Comparison of ENCODE assay signal across 9 cellular contexts in the genomic region with DNA sequence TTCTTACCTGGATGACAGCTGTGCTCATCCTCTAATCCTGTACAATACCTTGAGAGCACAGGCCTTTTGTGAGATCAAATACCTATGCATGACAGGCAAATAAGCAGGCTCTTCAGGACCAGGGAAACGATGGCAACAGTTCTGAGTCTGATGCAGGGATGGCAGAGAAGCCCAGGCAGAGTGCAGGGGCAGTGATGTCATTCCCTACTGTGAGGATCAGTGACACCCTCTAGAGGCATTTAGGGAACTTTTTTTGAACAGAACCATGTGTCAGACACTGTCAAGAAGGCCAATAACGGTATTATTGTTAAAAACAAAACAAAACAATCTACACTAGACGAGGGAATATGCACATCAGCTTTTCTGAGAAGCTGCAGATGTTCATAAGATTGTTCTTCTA.
DNase-seq lines count a peak whose midpoint lies in the region; ATAC-seq and TF ChIP-seq lines count a peak whose summit lies in the region.
"Had no signal": no experiment of that assay in that cellular context is flagged by ENCODE, and none has a peak within 500 bp of the region (broad histone marks: within the 10 kb centered on the region; RNA-seq: fewer than 3 reads in every experiment).

No MANE protein-coding gene starts in this region.

- 16% methylated on average over 3 of the region's 3 CpGs for WGBS in esophagus muscularis mucosa

- peak; percentile 26 for TF ChIP-seq CTCF in NB4 (IDR thresholded peaks at IDR 0.05; ENCODE audit: low read depth, low read length)
- peak; percentile 32 to 47 (median 46) for TF ChIP-seq CTCF in esophagus muscularis mucosa (IDR thresholded peaks at IDR 0.05)
- TF ChIP-seq CTCF in colonic mucosa (IDR thresholded peaks at IDR 0.05): no peak

- H3K27me3 ChIP-seq in esophagus muscularis mucosa: no peaks in the 10 kb centered on the region
- H3K27me3 ChIP-seq in colonic mucosa: no peaks in the 10 kb centered on the region
- H3K27me3 ChIP-seq: upper lobe of left lung had no signal

- peak; percentile 94 for ATAC-seq in sciatic nerve

- TF ChIP-seq EP300 in esophagus muscularis mucosa (IDR thresholded peaks at IDR 0.05): no peak

- no peak overlapping the region for H3K9ac ChIP-seq in colonic mucosa (ENCODE audit: low read depth in 2 of 2, low read length in 2 of 2)

- intact Hi-C loops in esophagus muscularis mucosa (cut with DNase I) (no loop called here), sciatic nerve (cut with DNase I) (no loop called here), colonic mucosa (cut with DNase I) (no loop called here)

- peak overlapping the region; percentile 46 to 62 (median 54) for H3K27ac ChIP-seq in esophagus muscularis mucosa (replicated peaks in 1 of 4)
- no peak overlapping the region for H3K27ac ChIP-seq in colonic mucosa
- H3K27ac ChIP-seq: upper lobe of left lung had no signal

- DNase-seq in NCI-H510A treated with DMSO at 0.1 percent for 48 hours (lab: John Stamatoyannopoulos, UW) (peak; percentile 3), NCI-H510A (lab: John Stamatoyannopoulos, UW) (no peak), NB4 (ENCODE audit: low read depth) (peak; percentile 35), esophagus muscularis mucosa (ENCODE audit: extremely low spot score) (no peak), sciatic nerve (ENCODE audit: low spot score) (no peak), colonic mucosa (no peak), T1000 (lab: John Stamatoyannopoulos, UW) (no peak)
- no peak for DNase-seq in activated CD8-positive, alpha-beta memory T cell treated with anti-CD3 and anti-CD28 coated beads for 24 hours
- DNase-seq: upper lobe of left lung had no signal

- no peak overlapping the region for H3K4me3 ChIP-seq in NB4 (ENCODE audit: low read depth, low read length)
- H3K4me3 ChIP-seq in esophagus muscularis mucosa: no peak overlapping the region
- H3K4me3 ChIP-seq in colonic mucosa: no peak overlapping the region
- H3K4me3 ChIP-seq: upper lobe of left lung had no signal

- H3K9me3 ChIP-seq in esophagus muscularis mucosa: no peaks in the 10 kb centered on the region
- no peaks in the 10 kb centered on the region for H3K9me3 ChIP-seq in colonic mucosa
- H3K9me3 ChIP-seq: upper lobe of left lung had no signal

- no peak for TF ChIP-seq POLR2A in NB4 (IDR thresholded peaks at IDR 0.05; ENCODE audit: extremely low read depth, insufficient read length)
- TF ChIP-seq POLR2A in esophagus muscularis mucosa (IDR thresholded peaks at IDR 0.05; ENCODE audit: low read depth): no peak

- H3K36me3 ChIP-seq in esophagus muscularis mucosa (peaks cover 5 to 55% (median 29%) of the 10 kb centered on the region in 4 donors), colonic mucosa (no peaks in the 10 kb centered on the region)
- H3K36me3 ChIP-seq: upper lobe of left lung had no signal

- peaks cover 30 to 50% (median 39%) of the 10 kb centered on the region in 4 donors for H3K4me1 ChIP-seq in esophagus muscularis mucosa
- no peaks in the 10 kb centered on the region for H3K4me1 ChIP-seq in colonic mucosa

Comparison
In these comparisons a context has a peak if more than half of its experiments do, and no peak if none do; other contexts are left out.
1. DNase-seq: peak in NCI-H510A treated with DMSO at 0.1 percent for 48 hours (single experiment) and NB4 (single experiment); none in NCI-H510A (single experiment), esophagus muscularis mucosa (single experiment), sciatic nerve (single experiment), activated CD8-positive, alpha-beta memory T cell treated with anti-CD3 and anti-CD28 coated beads for 24 hours (single experiment), colonic mucosa (single experiment) and T1000 (single experiment).